ENCODE assay signal across 14 cellular contexts in the genomic region with DNA sequence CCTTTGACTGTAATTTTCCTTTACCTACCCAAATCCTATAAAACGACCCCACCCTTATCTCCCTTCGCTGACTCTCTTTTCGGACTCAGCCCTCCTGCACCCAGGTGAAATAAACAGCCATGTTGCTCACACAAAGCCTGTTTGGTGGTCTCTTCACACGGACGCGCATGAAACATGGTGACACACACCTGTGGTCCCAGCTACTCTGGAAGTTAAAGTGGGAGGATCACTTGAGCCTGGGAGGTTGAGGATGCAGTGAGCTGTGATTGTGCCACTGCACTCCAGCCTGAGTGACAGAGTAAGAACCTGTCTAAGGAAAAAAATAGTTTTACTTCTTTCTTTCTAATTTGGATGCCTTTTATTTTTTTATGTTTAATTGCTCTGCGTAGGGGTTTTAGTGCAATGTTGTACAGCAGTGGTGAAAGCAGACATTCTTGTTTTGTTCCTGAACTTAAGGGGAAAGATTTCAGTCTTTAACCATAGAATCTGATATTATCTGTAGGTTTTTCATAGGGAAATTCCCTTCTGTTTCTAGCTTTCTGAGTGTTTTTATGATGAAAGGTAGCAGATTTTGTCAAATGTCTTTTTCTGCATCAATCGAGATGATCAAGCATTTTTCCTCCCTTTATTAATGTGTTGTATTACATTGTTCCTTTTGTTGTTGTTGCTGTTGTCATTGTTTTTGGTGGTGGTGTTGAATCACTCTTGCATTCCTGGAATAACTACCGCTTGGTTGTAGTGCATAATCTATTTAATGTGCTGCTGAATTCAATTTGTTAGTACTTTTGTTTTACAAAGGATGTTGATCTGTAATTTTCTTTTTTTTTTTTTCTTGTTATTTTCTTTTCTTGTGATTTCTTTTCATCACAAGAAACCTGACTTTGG.
DNase-seq lines count a peak whose midpoint lies in the region; FAIRE-seq and TF ChIP-seq lines count a peak whose summit lies in the region.
"Had no signal": no experiment of that assay in that cellular context is flagged by ENCODE, and none has a peak within 500 bp of the region (broad histone marks: within the 10 kb centered on the region; RNA-seq: fewer than 3 reads in every experiment).

No MANE protein-coding gene starts in this region.

- TF ChIP-seq POLR2A in sigmoid colon (IDR thresholded peaks at IDR 0.05), result no peak

- TF ChIP-seq EP300 in sigmoid colon (IDR thresholded peaks at IDR 0.05), result no peak

- H3K4me3 ChIP-seq in bronchial epithelial cell (ENCODE audit: low read depth, low read length) (no peak overlapping the region), iPS-15b (ENCODE audit: low read depth, low read length) (peak overlapping the region; percentile 72), sigmoid colon (no peak overlapping the region)
- H3K4me3 ChIP-seq: ascending aorta, ovary had no signal

- no peaks in the 10 kb centered on the region for H3K36me3 ChIP-seq in bronchial epithelial cell (ENCODE audit: control insufficient read depth, insufficient read depth, low read length)
- H3K36me3 ChIP-seq in iPS-15b (ENCODE audit: control insufficient read depth, insufficient read depth, low read length), result peaks cover 3% of the 10 kb centered on the region
- no peaks in the 10 kb centered on the region for H3K36me3 ChIP-seq in sigmoid colon
- H3K36me3 ChIP-seq: ascending aorta, ovary had no signal

- peak overlapping the region; percentile 79 for H3K9ac ChIP-seq in iPS-15b (ENCODE audit: low read depth, low read length)

- H3K27me3 ChIP-seq in bronchial epithelial cell (ENCODE audit: control insufficient read depth, insufficient read depth, low read length) (no peaks in the 10 kb centered on the region), iPS-15b (ENCODE audit: control insufficient read depth, insufficient read depth, low read length) (no peaks in the 10 kb centered on the region), sigmoid colon (no peaks in the 10 kb centered on the region)
- H3K27me3 ChIP-seq: ascending aorta, ovary had no signal

- 75 to 84% methylated on average over 9 of the region's 9 CpGs for WGBS in sigmoid colon, 2 donors

- no peaks in the 10 kb centered on the region for H3K9me3 ChIP-seq in iPS-15b (ENCODE audit: control insufficient read depth, insufficient read depth, low read length)
- H3K9me3 ChIP-seq in sigmoid colon, result no peaks in the 10 kb centered on the region
- H3K9me3 ChIP-seq: ascending aorta, ovary had no signal

- H3K27ac ChIP-seq in sigmoid colon, result no peak overlapping the region
- H3K27ac ChIP-seq: ascending aorta, ovary had no signal

- TF ChIP-seq CTCF in bronchial epithelial cell (IDR thresholded peaks at IDR 0.05; ENCODE audit: insufficient read depth, low read length, severe bottlenecking) (no peak), sigmoid colon (IDR thresholded peaks at IDR 0.05) (no peak)

- intact Hi-C loops in sigmoid colon (cut with DNase I) (no loop called here), head of caudate nucleus (cut with DNase I) (no loop called here)

- H3K4me1 ChIP-seq in iPS-15b (ENCODE audit: control insufficient read depth, insufficient read depth, low read length), result peaks cover 4% of the 10 kb centered on the region
- H3K4me1 ChIP-seq in sigmoid colon, result no peaks in the 10 kb centered on the region
- H3K4me1 ChIP-seq: ascending aorta had no signal

- FAIRE-seq in bronchial epithelial cell (lab: Jason Lieb, UNC) (no peak), urothelium cell line (lab: Jason Lieb, UNC) (peak; percentile 23)

- peak; percentile 6 for DNase-seq in stimulated activated CD4-positive, alpha-beta T cell treated with anti-CD3 and anti-CD28 coated beads, Interleukin-15, amount 100 ng/mL, for 24 hours
- DNase-seq in stimulated activated CD4-positive, alpha-beta T cell treated with anti-CD3 and anti-CD28 coated beads, Interleukin-4, amount 100 ng/mL, for 1 hour, result no peak
- DNase-seq in bronchial epithelial cell (ENCODE audit: low read depth) (peak; percentile 12), urothelium cell line (ENCODE audit: low spot score) (peak; percentile 8), sigmoid colon (no peak), head of caudate nucleus (no peak), SW480 (ENCODE audit: low spot score) (no peak)
- DNase-seq: COR-L47, hypothalamus, NCI-H187 treated with DMSO at 0.1 percent for 48 hours, NCI-H526, ovary had no signal

Comparison
In these comparisons a context has a peak if more than half of its experiments do, and no peak if none do; other contexts are left out.
1. DNase-seq: peak in stimulated activated CD4-positive, alpha-beta T cell treated with anti-CD3 and anti-CD28 coated beads, Interleukin-15, amount 100 ng/mL, for 24 hours (single experiment), bronchial epithelial cell (single experiment) and urothelium cell line (single experiment); none in stimulated activated CD4-positive, alpha-beta T cell treated with anti-CD3 and anti-CD28 coated beads, Interleukin-4, amount 100 ng/mL, for 1 hour (single experiment), sigmoid colon (single experiment), head of caudate nucleus (0 of 42) and SW480 (single experiment).